Comparison of ENCODE assay signal across 17 cellular contexts in genomic region chr7:53812135-53812534, GRCh38.
"Had no signal": no experiment of that assay in that cellular context is flagged by ENCODE, and none has a peak within 500 bp of the region (broad histone marks: within the 10 kb centered on the region; RNA-seq: fewer than 3 reads in every experiment).

No MANE protein-coding gene starts in this region.

- H3K9me3 ChIP-seq: adrenal gland had no signal

- H3K27ac ChIP-seq: adrenal gland, WERI-Rb-1 had no signal

- H3K36me3 ChIP-seq: adrenal gland, WERI-Rb-1 had no signal

- H3K27me3 ChIP-seq: adrenal gland had no signal

- DNase-seq: activated CD4-positive, alpha-beta memory T cell treated with anti-CD3 and anti-CD28 coated beads, Interleukin-2, amount 10 ng/mL, durations not matched to agents 7 days and 5 days; activated CD4-positive, alpha-beta T cell treated with anti-CD3 and anti-CD28 coated beads for 36 hours; activated CD4-positive, alpha-beta T cell treated with anti-CD3 and anti-CD28 coated beads, Interleukin-2, amount 50 U/mL, for 1 hour; activated gamma-delta T cell; activated naive CD4-positive, alpha-beta T cell treated with anti-CD3 and anti-CD28 coated beads for 36 hours; activated T-cell treated with anti-CD3 and anti-CD28 coated beads for 4 hours; activated T-cell treated with anti-CD3 and anti-CD28 coated beads, Interleukin-2, amount 50 U/mL, for 48 hours; anterior cingulate cortex; cerebellar nuclear complex; NCI-H1092 treated with DMSO at 0.1 percent for 48 hours; NCI-H1436; NCI-H226; NCI-H526; OCI-M1; T-helper 9 cell; WERI-Rb-1 had no signal

- H3K4me3 ChIP-seq: adrenal gland had no signal

- H3K4me1 ChIP-seq: adrenal gland had no signal
